29 cellular contexts compared by ENCODE assay signal in genomic region chr6:74585779-74586178, GRCh38.
DNase-seq lines count a peak whose midpoint lies in the region; ATAC-seq, FAIRE-seq and TF ChIP-seq lines count a peak whose summit lies in the region.
"Had no signal": no experiment of that assay in that cellular context is flagged by ENCODE, and none has a peak within 500 bp of the region (broad histone marks: within the 10 kb centered on the region; RNA-seq: fewer than 3 reads in every experiment).

No MANE protein-coding gene starts in this region.

- H3K9me3 Mint-ChIP-seq in HFFc6: no peaks in the 10 kb centered on the region
- H3K9me3 Mint-ChIP-seq: activated CD4-positive, alpha-beta memory T cell treated with anti-CD3 and anti-CD28 coated beads, Interleukin-2, amount 10 ng/mL, durations not matched to agents 7 days and 5 days; activated T-helper 17 cell treated with anti-CD3 and anti-CD28 coated beads, Interleukin-2, amount 50 U/mL, for 72 hours; neural progenitor cell; stimulated activated memory B cell treated with anti-CD40 and anti-IgM and Interleukin-4, amounts not matched to agents 10 μg/mL and 1 μg/mL and 100 μg/mL, for 72 hours; T-helper 1 cell treated with Interleukin-12 subunit alpha and Interleukin-12 subunit beta and Interleukin-4 antibody, amounts not matched to agents 30 μg/mL and 1 μg/mL, for 36 hours had no signal

- no peaks in the 10 kb centered on the region for H3K36me3 Mint-ChIP-seq in HFFc6 (ENCODE audit: low read depth)
- H3K36me3 Mint-ChIP-seq: activated naive CD4-positive, alpha-beta T cell treated with anti-CD3 and anti-CD28 coated beads, Interleukin-2, amount 50 U/mL, for 24 hours; neural progenitor cell; stimulated activated memory B cell treated with anti-CD40 and anti-IgM and Interleukin-4, amounts not matched to agents 10 μg/mL and 1 μg/mL and 100 μg/mL, for 72 hours had no signal

- H3K27me3 ChIP-seq in pancreas: no peaks in the 10 kb centered on the region
- H3K27me3 ChIP-seq: dorsolateral prefrontal cortex, neural progenitor cell, Peyer's patch, SJSA1, suprapubic skin, upper lobe of right lung had no signal

- TF ChIP-seq CTCF in HFFc6 (IDR thresholded peaks at IDR 0.05) (no peak), pancreas (IDR thresholded peaks at IDR 0.05) (no peak)

- peaks cover 0 to 5% (median 0%) of the 10 kb centered on the region in 3 donors for H3K4me1 ChIP-seq in pancreas
- H3K4me1 ChIP-seq: neural progenitor cell, Peyer's patch, suprapubic skin, upper lobe of right lung had no signal

- H3K27ac ChIP-seq in pancreas: no peak overlapping the region
- H3K27ac ChIP-seq: C4-2B, dorsolateral prefrontal cortex, neural progenitor cell, Peyer's patch, SJSA1, suprapubic skin, upper lobe of right lung had no signal

- H3K36me3 ChIP-seq in pancreas: no peaks in the 10 kb centered on the region
- H3K36me3 ChIP-seq: neural progenitor cell, Peyer's patch, SJSA1, suprapubic skin, upper lobe of right lung had no signal

- H3K9me3 ChIP-seq in pancreas: no peaks in the 10 kb centered on the region
- H3K9me3 ChIP-seq: Peyer's patch, SJSA1, suprapubic skin, upper lobe of right lung had no signal

- no peak for FAIRE-seq in pancreas (lab: Jason Lieb, UNC)
- FAIRE-seq: GM12878, TTC549 had no signal

- no peak overlapping the region for H3K27ac Mint-ChIP-seq in HFFc6
- H3K27ac Mint-ChIP-seq: activated CD4-positive, alpha-beta memory T cell treated with anti-CD3 and anti-CD28 coated beads, Interleukin-2, amount 10 ng/mL, durations not matched to agents 7 days and 5 days; activated naive CD4-positive, alpha-beta T cell treated with anti-CD3 and anti-CD28 coated beads, Interleukin-2, amount 50 U/mL, for 24 hours; activated T-helper 17 cell treated with anti-CD3 and anti-CD28 coated beads, Interleukin-2, amount 50 U/mL, for 72 hours; neural progenitor cell; stimulated activated memory B cell treated with anti-CD40 and anti-IgM and Interleukin-4, amounts not matched to agents 10 μg/mL and 1 μg/mL and 100 μg/mL, for 72 hours; T-helper 1 cell treated with Interleukin-12 subunit alpha and Interleukin-12 subunit beta and Interleukin-4 antibody, amounts not matched to agents 30 μg/mL and 1 μg/mL, for 36 hours had no signal

- H3K4me1 Mint-ChIP-seq in HFFc6 (ENCODE audit: low read depth): peaks cover 11% of the 10 kb centered on the region
- H3K4me1 Mint-ChIP-seq: activated CD4-positive, alpha-beta memory T cell treated with anti-CD3 and anti-CD28 coated beads, Interleukin-2, amount 10 ng/mL, durations not matched to agents 7 days and 5 days; activated naive CD4-positive, alpha-beta T cell treated with anti-CD3 and anti-CD28 coated beads, Interleukin-2, amount 50 U/mL, for 24 hours; activated T-helper 17 cell treated with anti-CD3 and anti-CD28 coated beads, Interleukin-2, amount 50 U/mL, for 72 hours; neural progenitor cell; stimulated activated memory B cell treated with anti-CD40 and anti-IgM and Interleukin-4, amounts not matched to agents 10 μg/mL and 1 μg/mL and 100 μg/mL, for 72 hours had no signal

- DNase-seq in HFFc6 (peak; percentile 21), amniotic epithelial cell (ENCODE audit: low read depth) (peak; percentile 60), fibroblast of peridontal ligament (ENCODE audit: extremely low read depth) (peak; percentile 73), stromal cell of bone marrow (ENCODE audit: low read depth) (peak; percentile 64), DMS114 treated with DMSO at 0.1 percent for 48 hours (lab: John Stamatoyannopoulos, UW; ENCODE audit: unreplicated experiment) (no peak), pancreas (no peak)
- DNase-seq: activated CD4-positive, alpha-beta memory T cell treated with anti-CD3 and anti-CD28 coated beads, Interleukin-2, amount 10 ng/mL, durations not matched to agents 7 days and 5 days; activated CD4-positive, alpha-beta T cell treated with anti-CD3 and anti-CD28 coated beads for 1 hour; activated CD8-positive, alpha-beta memory T cell treated with anti-CD3 and anti-CD28 coated beads, Interleukin-2, amount 50 U/mL, for 48 hours; dorsolateral prefrontal cortex; head of caudate nucleus; MM.1S; NCI-H2029; NCI-H345; Peyer's patch; stimulated activated CD4-positive, alpha-beta T cell treated with anti-CD3 and anti-CD28 coated beads, Interleukin-4, amount 100 ng/mL, for 4 hours; upper lobe of right lung had no signal

- H3K4me3 Mint-ChIP-seq in HFFc6: no peak overlapping the region
- H3K4me3 Mint-ChIP-seq: activated CD4-positive, alpha-beta memory T cell treated with anti-CD3 and anti-CD28 coated beads, Interleukin-2, amount 10 ng/mL, durations not matched to agents 7 days and 5 days; activated naive CD4-positive, alpha-beta T cell treated with anti-CD3 and anti-CD28 coated beads, Interleukin-2, amount 50 U/mL, for 24 hours; activated T-helper 17 cell treated with anti-CD3 and anti-CD28 coated beads, Interleukin-2, amount 50 U/mL, for 72 hours; neural progenitor cell; stimulated activated memory B cell treated with anti-CD40 and anti-IgM and Interleukin-4, amounts not matched to agents 10 μg/mL and 1 μg/mL and 100 μg/mL, for 72 hours; T-helper 1 cell treated with Interleukin-12 subunit alpha and Interleukin-12 subunit beta and Interleukin-4 antibody, amounts not matched to agents 30 μg/mL and 1 μg/mL, for 36 hours had no signal

- ATAC-seq in GM18861 (IDR thresholded peaks at IDR 0.05; ENCODE audit: unreplicated experiment): no peak
- ATAC-seq in pancreas: no peak
- ATAC-seq: activated T-helper 17 cell treated with anti-CD3 and anti-CD28 coated beads, Interleukin-2, amount 50 U/mL, for 72 hours; GM12878; sciatic nerve; stimulated activated memory B cell treated with anti-CD40 and anti-IgM and Interleukin-4, amounts not matched to agents 10 μg/mL and 1 μg/mL and 100 μg/mL, for 72 hours; upper lobe of right lung had no signal

- intact Hi-C loops in pancreas (cut with DNase I): no loop called here

- no peak overlapping the region for H3K4me3 ChIP-seq in pancreas
- H3K4me3 ChIP-seq: dorsolateral prefrontal cortex, GM12878, neural progenitor cell, Peyer's patch, SJSA1, suprapubic skin, upper lobe of right lung had no signal

- H3K27me3 Mint-ChIP-seq in HFFc6 (ENCODE audit: insufficient read depth): no peaks in the 10 kb centered on the region
- H3K27me3 Mint-ChIP-seq: activated CD4-positive, alpha-beta memory T cell treated with anti-CD3 and anti-CD28 coated beads, Interleukin-2, amount 10 ng/mL, durations not matched to agents 7 days and 5 days; activated naive CD4-positive, alpha-beta T cell treated with anti-CD3 and anti-CD28 coated beads, Interleukin-2, amount 50 U/mL, for 24 hours; activated T-helper 17 cell treated with anti-CD3 and anti-CD28 coated beads, Interleukin-2, amount 50 U/mL, for 72 hours; stimulated activated memory B cell treated with anti-CD40 and anti-IgM and Interleukin-4, amounts not matched to agents 10 μg/mL and 1 μg/mL and 100 μg/mL, for 72 hours had no signal

Comparison
In these comparisons a context has a peak if more than half of its experiments do, and no peak if none do; other contexts are left out.
1. DNase-seq: peak in HFFc6 (single experiment), amniotic epithelial cell (single experiment), fibroblast of peridontal ligament (single experiment) and stromal cell of bone marrow (single experiment); none in DMS114 treated with DMSO at 0.1 percent for 48 hours (single experiment) and pancreas (0 of 6).